Comparison of ENCODE assay signal across 1 cellular context in the genomic region with DNA sequence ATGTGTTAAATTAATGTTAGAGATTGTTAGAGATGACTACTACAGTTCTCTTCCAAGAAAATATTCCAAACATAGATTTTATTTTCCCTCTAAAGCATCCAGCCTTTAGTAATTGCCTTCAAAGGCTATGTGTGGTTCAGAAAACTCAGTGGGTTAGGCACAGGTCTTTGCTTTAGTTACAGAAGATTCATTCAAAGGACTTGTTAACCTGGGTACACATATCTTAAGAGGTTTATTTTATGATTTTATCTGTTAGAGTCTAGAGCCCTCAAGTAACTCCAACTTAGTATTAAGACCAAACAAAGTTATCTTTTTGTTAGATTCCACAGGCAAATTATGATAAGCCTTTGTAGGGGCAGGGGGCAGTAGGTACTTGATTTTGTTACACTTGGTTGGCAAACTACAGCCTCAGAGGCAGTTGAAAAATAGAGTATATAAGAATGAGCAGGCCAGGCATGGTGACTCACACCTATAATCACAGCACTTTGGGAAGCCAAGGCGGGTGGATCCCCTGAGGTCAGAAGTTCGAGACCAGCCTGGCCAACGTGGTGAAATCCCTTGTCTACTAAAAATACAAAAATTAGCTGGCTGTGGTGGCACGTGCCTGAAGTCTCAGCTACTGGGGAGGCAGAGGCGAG.
TF ChIP-seq lines count a peak whose summit lies in the region.

No MANE protein-coding gene starts in this region.

TF ChIP-seq in HEK293, 187 proteins besides CTCF, POLR2A, EP300 and RAD21:
- no peak for TF ChIP-seq REST (tag by site-specific recombination; IDR thresholded peaks at IDR 0.05)
- TF ChIP-seq OSR2 (tag by site-specific recombination; IDR thresholded peaks at IDR 0.05) = peak; percentile 48
- TF ChIP-seq, protein P1, sequence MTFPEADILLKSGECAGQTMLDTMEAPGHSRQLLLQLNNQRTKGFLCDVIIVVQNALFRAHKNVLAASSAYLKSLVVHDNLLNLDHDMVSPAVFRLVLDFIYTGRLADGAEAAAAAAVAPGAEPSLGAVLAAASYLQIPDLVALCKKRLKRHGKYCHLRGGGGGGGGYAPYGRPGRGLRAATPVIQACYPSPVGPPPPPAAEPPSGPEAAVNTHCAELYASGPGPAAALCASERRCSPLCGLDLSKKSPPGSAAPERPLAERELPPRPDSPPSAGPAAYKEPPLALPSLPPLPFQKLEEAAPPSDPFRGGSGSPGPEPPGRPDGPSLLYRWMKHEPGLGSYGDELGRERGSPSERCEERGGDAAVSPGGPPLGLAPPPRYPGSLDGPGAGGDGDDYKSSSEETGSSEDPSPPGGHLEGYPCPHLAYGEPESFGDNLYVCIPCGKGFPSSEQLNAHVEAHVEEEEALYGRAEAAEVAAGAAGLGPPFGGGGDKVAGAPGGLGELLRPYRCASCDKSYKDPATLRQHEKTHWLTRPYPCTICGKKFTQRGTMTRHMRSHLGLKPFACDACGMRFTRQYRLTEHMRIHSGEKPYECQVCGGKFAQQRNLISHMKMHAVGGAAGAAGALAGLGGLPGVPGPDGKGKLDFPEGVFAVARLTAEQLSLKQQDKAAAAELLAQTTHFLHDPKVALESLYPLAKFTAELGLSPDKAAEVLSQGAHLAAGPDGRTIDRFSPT (tag by site-specific recombination; IDR thresholded peaks at IDR 0.05) = peak; percentile 32; the same call in 1 of the 2 replicates
